Comparison of ENCODE assay signal across 8 cellular contexts in genomic region chr18:44758821-44759624, GRCh38.
DNase-seq lines count a peak whose midpoint lies in the region; ATAC-seq lines count a peak whose summit lies in the region.

No MANE protein-coding gene starts in this region.

- CTCF ChIA-PET in activated naive CD4-positive, alpha-beta T cell treated with anti-CD3 and anti-CD28 coated beads for 36 hours (lab: Charles Lee), result interaction anchor here (0.6 to 1.5 kb wide), 7 partner anchors 31 to 134 kb away, joined by 3 to 9 read pairs (median 4); no protein-coding TSS in a partner anchor

- intact Hi-C loops in activated naive CD4-positive, alpha-beta T cell treated with anti-CD3 and anti-CD28 coated beads for 36 hours (cut with micrococcal nuclease), result loop anchor here (1.0 kb wide), 5 partner anchors 34 to 128 kb away; no protein-coding TSS in a partner anchor

- peaks cover 27% of the 10 kb centered on the region for H3K4me1 Mint-ChIP-seq in activated naive CD4-positive, alpha-beta T cell treated with anti-CD3 and anti-CD28 coated beads for 36 hours (ENCODE audit: low read depth)

- H3K27ac Mint-ChIP-seq in activated naive CD4-positive, alpha-beta T cell treated with anti-CD3 and anti-CD28 coated beads for 36 hours, result peak overlapping the region; percentile 80

- DNase-seq in activated effector memory CD4-positive, alpha-beta T cell treated with anti-CD3 and anti-CD28 coated beads, Interleukin-2, amount 50 U/mL, for 16 hours, result peak; percentile 69
- no peak for DNase-seq in activated effector memory CD4-positive, alpha-beta T cell treated with Interleukin-2 at 50 U/mL for 16 hours
- peak; percentile 76 for DNase-seq in activated naive CD4-positive, alpha-beta T cell treated with anti-CD3 and anti-CD28 coated beads for 36 hours
- peak; percentile 70 for DNase-seq in stimulated activated CD4-positive, alpha-beta T cell treated with anti-CD3 and anti-CD28 coated beads, Interleukin-4, amount 100 ng/mL, for 24 hours
- DNase-seq in Ammon's horn (ENCODE audit: low spot score) (no peak), iPS-NIHi11 (ENCODE audit: low spot score) (no peak), mucosa of gallbladder (ENCODE audit: low spot score) (no peak)

- H3K9me3 Mint-ChIP-seq in activated naive CD4-positive, alpha-beta T cell treated with anti-CD3 and anti-CD28 coated beads for 36 hours, result no peaks in the 10 kb centered on the region

- no peaks in the 10 kb centered on the region for H3K36me3 Mint-ChIP-seq in activated naive CD4-positive, alpha-beta T cell treated with anti-CD3 and anti-CD28 coated beads for 36 hours (ENCODE audit: low read depth)

- H3K27me3 Mint-ChIP-seq in activated naive CD4-positive, alpha-beta T cell treated with anti-CD3 and anti-CD28 coated beads for 36 hours (ENCODE audit: low read depth), result peaks cover 6% of the 10 kb centered on the region

- peak; percentile 94 for ATAC-seq in HG03457 (IDR thresholded peaks at IDR 0.05; ENCODE audit: unreplicated experiment)

- no peak overlapping the region for H3K4me3 Mint-ChIP-seq in activated naive CD4-positive, alpha-beta T cell treated with anti-CD3 and anti-CD28 coated beads for 36 hours

Comparison
In these comparisons a context has a peak if more than half of its experiments do, and no peak if none do; other contexts are left out.
1. DNase-seq: peak in activated effector memory CD4-positive, alpha-beta T cell treated with anti-CD3 and anti-CD28 coated beads, Interleukin-2, amount 50 U/mL, for 16 hours (single experiment), activated naive CD4-positive, alpha-beta T cell treated with anti-CD3 and anti-CD28 coated beads for 36 hours (single experiment) and stimulated activated CD4-positive, alpha-beta T cell treated with anti-CD3 and anti-CD28 coated beads, Interleukin-4, amount 100 ng/mL, for 24 hours (single experiment); none in activated effector memory CD4-positive, alpha-beta T cell treated with Interleukin-2 at 50 U/mL for 16 hours (single experiment), Ammon's horn (single experiment), iPS-NIHi11 (single experiment) and mucosa of gallbladder (single experiment).